ENCODE assay signal across 16 cellular contexts in the genomic region with DNA sequence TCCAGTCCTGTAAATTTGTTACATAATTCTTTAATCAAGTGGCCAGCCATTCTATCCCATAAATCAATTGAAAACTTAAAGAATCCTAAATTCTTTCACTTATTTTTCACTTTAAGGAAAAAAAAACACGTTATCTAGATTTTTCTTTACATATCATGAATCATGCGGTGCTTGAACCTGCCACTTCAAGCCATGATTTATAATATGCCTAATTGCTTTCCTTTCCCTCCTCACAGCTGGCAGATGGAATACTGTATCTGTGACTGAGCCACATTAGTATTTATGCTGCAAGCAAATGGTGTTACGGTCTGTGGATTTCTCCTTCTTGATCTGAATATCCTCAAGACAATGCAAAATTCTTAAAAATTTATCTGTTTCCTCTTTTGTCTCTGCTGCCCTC.
"Had no signal": no experiment of that assay in that cellular context is flagged by ENCODE, and none has a peak within 500 bp of the region (broad histone marks: within the 10 kb centered on the region; RNA-seq: fewer than 3 reads in every experiment).

No MANE protein-coding gene starts in this region.

- H3K36me3 ChIP-seq: gastroesophageal sphincter, heart right ventricle, pancreas, thyroid gland, WERI-Rb-1 had no signal

- H3K9me3 Mint-ChIP-seq: activated CD4-positive, alpha-beta memory T cell treated with anti-CD3 and anti-CD28 coated beads for 36 hours; activated naive CD8-positive, alpha-beta T cell treated with anti-CD3 and anti-CD28 coated beads, Interleukin-2, amount 50 U/mL, for 24 hours; activated T-helper 2 cell treated with anti-CD3 and anti-CD28 coated beads, Interferon-gamma antibody, Interleukin-2, Interleukin-4, amounts not matched to agents 10 μg/mL and 5 μg/mL and 100 μg/mL, durations not matched to agents 14 hours and 24 hours and 36 hours; stimulated activated memory B cell treated with anti-CD40 and anti-IgM and Interleukin-4, amounts not matched to agents 10 μg/mL and 1 μg/mL and 100 μg/mL, for 72 hours had no signal

- H3K27me3 Mint-ChIP-seq: activated CD4-positive, alpha-beta memory T cell treated with anti-CD3 and anti-CD28 coated beads for 36 hours; activated CD8-positive, alpha-beta memory T cell treated with anti-CD3 and anti-CD28 coated beads, Interleukin-2, amount 10 ng/mL, durations not matched to agents 7 days and 5 days; activated naive CD8-positive, alpha-beta T cell treated with anti-CD3 and anti-CD28 coated beads, Interleukin-2, amount 50 U/mL, for 24 hours; naive thymus-derived CD4-positive, alpha-beta T cell; stimulated activated memory B cell treated with anti-CD40 and anti-IgM and Interleukin-4, amounts not matched to agents 10 μg/mL and 1 μg/mL and 100 μg/mL, for 72 hours had no signal

- H3K4me1 Mint-ChIP-seq: activated CD8-positive, alpha-beta memory T cell treated with anti-CD3 and anti-CD28 coated beads, Interleukin-2, amount 10 ng/mL, durations not matched to agents 7 days and 5 days; activated naive CD8-positive, alpha-beta T cell treated with anti-CD3 and anti-CD28 coated beads, Interleukin-2, amount 50 U/mL, for 24 hours; naive thymus-derived CD4-positive, alpha-beta T cell; stimulated activated memory B cell treated with anti-CD40 and anti-IgM and Interleukin-4, amounts not matched to agents 10 μg/mL and 1 μg/mL and 100 μg/mL, for 72 hours had no signal

- H3K4me3 ChIP-seq: gastroesophageal sphincter, heart right ventricle, pancreas, thyroid gland had no signal

- H3K4me1 ChIP-seq: gastroesophageal sphincter, heart right ventricle, pancreas, thyroid gland had no signal

- H3K9me3 ChIP-seq: gastroesophageal sphincter, heart right ventricle, pancreas, thyroid gland had no signal

- H3K36me3 Mint-ChIP-seq: activated CD4-positive, alpha-beta memory T cell treated with anti-CD3 and anti-CD28 coated beads for 36 hours; activated CD8-positive, alpha-beta memory T cell treated with anti-CD3 and anti-CD28 coated beads, Interleukin-2, amount 10 ng/mL, durations not matched to agents 7 days and 5 days; naive thymus-derived CD4-positive, alpha-beta T cell; stimulated activated memory B cell treated with anti-CD40 and anti-IgM and Interleukin-4, amounts not matched to agents 10 μg/mL and 1 μg/mL and 100 μg/mL, for 72 hours had no signal

- H3K4me3 Mint-ChIP-seq: activated CD4-positive, alpha-beta memory T cell treated with anti-CD3 and anti-CD28 coated beads for 36 hours; activated CD8-positive, alpha-beta memory T cell treated with anti-CD3 and anti-CD28 coated beads, Interleukin-2, amount 10 ng/mL, durations not matched to agents 7 days and 5 days; activated naive CD4-positive, alpha-beta T cell treated with anti-CD3 and anti-CD28 coated beads for 36 hours; activated naive CD8-positive, alpha-beta T cell treated with anti-CD3 and anti-CD28 coated beads, Interleukin-2, amount 50 U/mL, for 24 hours; naive thymus-derived CD4-positive, alpha-beta T cell; stimulated activated memory B cell treated with anti-CD40 and anti-IgM and Interleukin-4, amounts not matched to agents 10 μg/mL and 1 μg/mL and 100 μg/mL, for 72 hours had no signal

- H3K27ac Mint-ChIP-seq: activated CD4-positive, alpha-beta memory T cell treated with anti-CD3 and anti-CD28 coated beads for 36 hours; activated CD8-positive, alpha-beta memory T cell treated with anti-CD3 and anti-CD28 coated beads, Interleukin-2, amount 10 ng/mL, durations not matched to agents 7 days and 5 days; activated naive CD4-positive, alpha-beta T cell treated with anti-CD3 and anti-CD28 coated beads for 36 hours; activated naive CD8-positive, alpha-beta T cell treated with anti-CD3 and anti-CD28 coated beads, Interleukin-2, amount 50 U/mL, for 24 hours; activated T-helper 2 cell treated with anti-CD3 and anti-CD28 coated beads, Interferon-gamma antibody, Interleukin-2, Interleukin-4, amounts not matched to agents 10 μg/mL and 5 μg/mL and 100 μg/mL, durations not matched to agents 14 hours and 24 hours and 36 hours; naive thymus-derived CD4-positive, alpha-beta T cell; stimulated activated memory B cell treated with anti-CD40 and anti-IgM and Interleukin-4, amounts not matched to agents 10 μg/mL and 1 μg/mL and 100 μg/mL, for 72 hours had no signal

- ATAC-seq: activated CD8-positive, alpha-beta memory T cell treated with anti-CD3 and anti-CD28 coated beads, Interleukin-2, amount 10 ng/mL, durations not matched to agents 7 days and 5 days; activated naive CD8-positive, alpha-beta T cell treated with anti-CD3 and anti-CD28 coated beads, Interleukin-2, amount 50 U/mL, for 24 hours; gastroesophageal sphincter; heart right ventricle; left lobe of liver; naive thymus-derived CD4-positive, alpha-beta T cell; pancreas; stimulated activated memory B cell treated with anti-CD40 and anti-IgM and Interleukin-4, amounts not matched to agents 10 μg/mL and 1 μg/mL and 100 μg/mL, for 72 hours had no signal

- DNase-seq: activated CD4-positive, alpha-beta memory T cell treated with anti-CD3 and anti-CD28 coated beads for 36 hours; activated CD8-positive, alpha-beta memory T cell treated with anti-CD3 and anti-CD28 coated beads, Interleukin-2, amount 10 ng/mL, durations not matched to agents 7 days and 5 days; activated naive CD4-positive, alpha-beta T cell treated with anti-CD3 and anti-CD28 coated beads for 36 hours; activated naive CD8-positive, alpha-beta T cell treated with anti-CD3 and anti-CD28 coated beads, Interleukin-2, amount 50 U/mL, for 24 hours; activated T-cell treated with anti-CD3 and anti-CD28 coated beads, Interleukin-2, amount 50 U/mL, for 1 hour; dermis blood vessel endothelial cell; heart right ventricle; mammary epithelial cell; naive thymus-derived CD4-positive, alpha-beta T cell; pancreas; thyroid gland; WERI-Rb-1 had no signal
